In the genomic region with DNA sequence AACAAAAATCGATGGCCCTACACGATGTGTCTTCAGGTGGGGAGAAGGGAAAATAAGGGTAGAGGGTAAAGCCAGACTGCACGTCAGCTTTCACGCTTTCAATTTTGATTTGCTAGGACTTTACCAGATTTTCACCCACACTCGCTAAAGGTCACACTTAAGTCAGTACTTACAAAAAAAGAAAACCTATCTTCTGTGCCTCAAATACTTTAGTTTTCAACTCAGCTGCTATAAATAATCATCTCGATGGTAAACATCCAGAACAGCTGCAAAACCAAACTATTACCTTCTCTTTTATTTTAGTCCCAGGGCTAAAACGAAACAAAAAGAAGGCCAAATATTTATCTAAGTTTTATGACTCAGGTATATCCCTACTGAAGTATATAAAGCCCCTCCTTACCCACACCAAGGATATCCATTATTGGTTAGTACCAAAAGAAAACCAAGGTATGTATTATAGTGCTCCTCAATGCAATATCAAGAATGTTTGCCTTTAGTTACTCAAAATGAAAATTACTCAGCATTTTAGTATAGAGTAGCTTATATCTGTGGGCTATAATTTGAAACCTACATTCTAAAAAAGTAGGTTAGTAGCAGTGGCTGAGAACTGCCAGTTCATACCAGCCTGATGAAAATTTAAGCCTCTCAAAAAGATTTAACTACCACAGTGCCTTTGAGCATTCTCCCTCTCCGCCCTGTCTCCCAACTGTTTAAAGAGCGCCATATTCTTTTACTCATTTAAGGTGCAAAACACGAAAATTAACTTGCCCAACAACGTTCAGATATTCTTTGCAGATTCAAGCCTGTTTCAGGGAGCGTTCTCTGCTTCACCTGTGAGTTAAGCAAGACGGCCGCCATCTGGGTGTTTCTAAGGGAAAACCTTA, we compare ENCODE assay signal across 2 cellular contexts.
TF ChIP-seq lines count a peak whose summit lies in the region.

No MANE protein-coding gene starts in this region.

TF ChIP-seq in GM12878, 131 proteins besides CTCF, POLR2A, EP300 and RAD21 (continues in another document):
- no peak for TF ChIP-seq TCF12 (IDR thresholded peaks at IDR 0.05; ENCODE audit: low read depth, low read length)
- TF ChIP-seq YBX1 (IDR thresholded peaks at IDR 0.05), result no peak
- peak; percentile 44; the same call in 1 of the 2 replicates for TF ChIP-seq FOXM1 (IDR thresholded peaks at IDR 0.05; ENCODE audit: low read depth, low read length)
- no peak for TF ChIP-seq CBX5 (IDR thresholded peaks at IDR 0.05; ENCODE audit: low read depth)
- no peak for TF ChIP-seq SMARCA5 (IDR thresholded peaks at IDR 0.05)
- 0 out of 4 replicates have a peak, but pooled peaks have one; percentile 9 to 40 for TF ChIP-seq BHLHE40 (IDR thresholded peaks at IDR 0.05; ENCODE audit: borderline replicate concordance in 1 of 2, low read depth in 2 of 2, low read length in 1 of 2)
- TF ChIP-seq, protein P1, sequence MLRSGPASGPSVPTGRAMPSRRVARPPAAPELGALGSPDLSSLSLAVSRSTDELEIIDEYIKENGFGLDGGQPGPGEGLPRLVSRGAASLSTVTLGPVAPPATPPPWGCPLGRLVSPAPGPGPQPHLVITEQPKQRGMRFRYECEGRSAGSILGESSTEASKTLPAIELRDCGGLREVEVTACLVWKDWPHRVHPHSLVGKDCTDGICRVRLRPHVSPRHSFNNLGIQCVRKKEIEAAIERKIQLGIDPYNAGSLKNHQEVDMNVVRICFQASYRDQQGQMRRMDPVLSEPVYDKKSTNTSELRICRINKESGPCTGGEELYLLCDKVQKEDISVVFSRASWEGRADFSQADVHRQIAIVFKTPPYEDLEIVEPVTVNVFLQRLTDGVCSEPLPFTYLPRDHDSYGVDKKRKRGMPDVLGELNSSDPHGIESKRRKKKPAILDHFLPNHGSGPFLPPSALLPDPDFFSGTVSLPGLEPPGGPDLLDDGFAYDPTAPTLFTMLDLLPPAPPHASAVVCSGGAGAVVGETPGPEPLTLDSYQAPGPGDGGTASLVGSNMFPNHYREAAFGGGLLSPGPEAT (IDR thresholded peaks at IDR 0.05; ENCODE audit: low read depth), result no peak
- TF ChIP-seq ATF7 (IDR thresholded peaks at IDR 0.05; ENCODE audit: low read depth), result peak; percentile 87
- no peak for TF ChIP-seq STAT3 (IDR thresholded peaks at IDR 0.05; ENCODE audit: low read depth, low read length)
- TF ChIP-seq, protein P2, sequence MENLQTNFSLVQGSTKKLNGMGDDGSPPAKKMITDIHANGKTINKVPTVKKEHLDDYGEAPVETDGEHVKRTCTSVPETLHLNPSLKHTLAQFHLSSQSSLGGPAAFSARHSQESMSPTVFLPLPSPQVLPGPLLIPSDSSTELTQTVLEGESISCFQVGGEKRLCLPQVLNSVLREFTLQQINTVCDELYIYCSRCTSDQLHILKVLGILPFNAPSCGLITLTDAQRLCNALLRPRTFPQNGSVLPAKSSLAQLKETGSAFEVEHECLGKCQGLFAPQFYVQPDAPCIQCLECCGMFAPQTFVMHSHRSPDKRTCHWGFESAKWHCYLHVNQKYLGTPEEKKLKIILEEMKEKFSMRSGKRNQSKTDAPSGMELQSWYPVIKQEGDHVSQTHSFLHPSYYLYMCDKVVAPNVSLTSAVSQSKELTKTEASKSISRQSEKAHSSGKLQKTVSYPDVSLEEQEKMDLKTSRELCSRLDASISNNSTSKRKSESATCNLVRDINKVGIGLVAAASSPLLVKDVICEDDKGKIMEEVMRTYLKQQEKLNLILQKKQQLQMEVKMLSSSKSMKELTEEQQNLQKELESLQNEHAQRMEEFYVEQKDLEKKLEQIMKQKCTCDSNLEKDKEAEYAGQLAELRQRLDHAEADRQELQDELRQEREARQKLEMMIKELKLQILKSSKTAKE (IDR thresholded peaks at IDR 0.05; ENCODE audit: low read depth, poor library complexity, severe bottlenecking), result peak; percentile 86
- TF ChIP-seq ASH2L (IDR thresholded peaks at IDR 0.05; ENCODE audit: borderline replicate concordance, low read depth), result no peak
- no peak for TF ChIP-seq MTA2 (IDR thresholded peaks at IDR 0.05; ENCODE audit: low read depth)
- peak in 1 of 2 experiments; percentile 32; a peak in 1 of 4 replicates for TF ChIP-seq IKZF2 (IDR thresholded peaks at IDR 0.05)
- TF ChIP-seq RAD51 (IDR thresholded peaks at IDR 0.05), result 0 out of 2 replicates have a peak, but pooled peaks have one; percentile 35
- TF ChIP-seq HDAC2 (IDR thresholded peaks at IDR 0.05), result no peak
- no peak for TF ChIP-seq ZNF622 (IDR thresholded peaks at IDR 0.05)
- peak; percentile 79 for TF ChIP-seq RUNX3 (IDR thresholded peaks at IDR 0.05; ENCODE audit: low read length)
- TF ChIP-seq KDM1A (IDR thresholded peaks at IDR 0.05; ENCODE audit: borderline replicate concordance), result no peak
- TF ChIP-seq, protein P3, sequence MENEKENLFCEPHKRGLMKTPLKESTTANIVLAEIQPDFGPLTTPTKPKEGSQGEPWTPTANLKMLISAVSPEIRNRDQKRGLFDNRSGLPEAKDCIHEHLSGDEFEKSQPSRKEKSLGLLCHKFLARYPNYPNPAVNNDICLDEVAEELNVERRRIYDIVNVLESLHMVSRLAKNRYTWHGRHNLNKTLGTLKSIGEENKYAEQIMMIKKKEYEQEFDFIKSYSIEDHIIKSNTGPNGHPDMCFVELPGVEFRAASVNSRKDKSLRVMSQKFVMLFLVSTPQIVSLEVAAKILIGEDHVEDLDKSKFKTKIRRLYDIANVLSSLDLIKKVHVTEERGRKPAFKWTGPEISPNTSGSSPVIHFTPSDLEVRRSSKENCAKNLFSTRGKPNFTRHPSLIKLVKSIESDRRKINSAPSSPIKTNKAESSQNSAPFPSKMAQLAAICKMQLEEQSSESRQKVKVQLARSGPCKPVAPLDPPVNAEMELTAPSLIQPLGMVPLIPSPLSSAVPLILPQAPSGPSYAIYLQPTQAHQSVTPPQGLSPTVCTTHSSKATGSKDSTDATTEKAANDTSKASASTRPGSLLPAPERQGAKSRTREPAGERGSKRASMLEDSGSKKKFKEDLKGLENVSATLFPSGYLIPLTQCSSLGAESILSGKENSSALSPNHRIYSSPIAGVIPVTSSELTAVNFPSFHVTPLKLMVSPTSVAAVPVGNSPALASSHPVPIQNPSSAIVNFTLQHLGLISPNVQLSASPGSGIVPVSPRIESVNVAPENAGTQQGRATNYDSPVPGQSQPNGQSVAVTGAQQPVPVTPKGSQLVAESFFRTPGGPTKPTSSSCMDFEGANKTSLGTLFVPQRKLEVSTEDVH (IDR thresholded peaks at IDR 0.05; ENCODE audit: low read depth, partially characterized antibody), result no peak
- peak; percentile 52 for TF ChIP-seq CREM (IDR thresholded peaks at IDR 0.05; ENCODE audit: low read depth)
- no peak for TF ChIP-seq BMI1 (IDR thresholded peaks at IDR 0.05; ENCODE audit: borderline replicate concordance)
- TF ChIP-seq CEBPB (IDR thresholded peaks at IDR 0.05; ENCODE audit: borderline replicate concordance in 1 of 2, low read depth in 2 of 2, low read length in 2 of 2), result peak in 1 of 2 experiments; percentile 29; a peak in 1 of 4 replicates
- 0 out of 2 replicates have a peak, but pooled peaks have one; percentile 42 for TF ChIP-seq PML (IDR thresholded peaks at IDR 0.05; ENCODE audit: low read length)
- TF ChIP-seq, protein P4, sequence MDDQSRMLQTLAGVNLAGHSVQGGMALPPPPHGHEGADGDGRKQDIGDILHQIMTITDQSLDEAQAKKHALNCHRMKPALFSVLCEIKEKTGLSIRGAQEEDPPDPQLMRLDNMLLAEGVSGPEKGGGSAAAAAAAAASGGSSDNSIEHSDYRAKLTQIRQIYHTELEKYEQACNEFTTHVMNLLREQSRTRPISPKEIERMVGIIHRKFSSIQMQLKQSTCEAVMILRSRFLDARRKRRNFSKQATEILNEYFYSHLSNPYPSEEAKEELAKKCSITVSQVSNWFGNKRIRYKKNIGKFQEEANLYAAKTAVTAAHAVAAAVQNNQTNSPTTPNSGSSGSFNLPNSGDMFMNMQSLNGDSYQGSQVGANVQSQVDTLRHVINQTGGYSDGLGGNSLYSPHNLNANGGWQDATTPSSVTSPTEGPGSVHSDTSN (IDR thresholded peaks at IDR 0.05; ENCODE audit: insufficient replicate concordance, low read depth, low read length), result no peak
- no peak for TF ChIP-seq RCOR1 (conservative IDR thresholded peaks at IDR 0.05; ENCODE audit: low read depth, low read length)

TF ChIP-seq in HEK293T, 16 proteins besides CTCF, POLR2A, EP300 and RAD21:
- TF ChIP-seq SUZ12 (IDR thresholded peaks at IDR 0.05), result no peak
- no peak for TF ChIP-seq FOXK2 (IDR thresholded peaks at IDR 0.05)
- no peak for TF ChIP-seq ARNT (IDR thresholded peaks at IDR 0.05)
- TF ChIP-seq L3MBTL2 (conservative IDR thresholded peaks at IDR 0.05), result no peak
- TF ChIP-seq FOXA1 (IDR thresholded peaks at IDR 0.05), result no peak
- TF ChIP-seq ELF4 (IDR thresholded peaks at IDR 0.05), result no peak
TF ChIP-seq in HEK293T: peak in this region for 0.
